Comparison of ENCODE assay signal across 18 cellular contexts in genomic region chr6:11200356-11200755, GRCh38. TPM values are rescaled to one million over a fixed set of nuclear protein-coding genes. Genes with fewer than 3 reads are reported as not detected.
A peak's percentile ranks its signal among the peaks of the same experiment; 100 is the strongest.
DNase-seq lines count a peak whose midpoint lies in the region; ATAC-seq and TF ChIP-seq lines count a peak whose summit lies in the region.
"Had no signal": no experiment of that assay in that cellular context is flagged by ENCODE, and none has a peak within 500 bp of the region (broad histone marks: within the 10 kb centered on the region; RNA-seq: fewer than 3 reads in every experiment).

No MANE protein-coding gene starts in this region.

- H3K27ac ChIP-seq in osteoblast (ENCODE audit: low read depth, low read length) (peak overlapping the region; percentile 83), endodermal cell (ENCODE audit: low read depth, low read length) (no peak overlapping the region)
- H3K27ac ChIP-seq: PC-9 had no signal

- peaks cover 46% of the 10 kb centered on the region for H3K79me2 ChIP-seq in osteoblast (ENCODE audit: insufficient read depth, low read length)

- H3K4me1 Mint-ChIP-seq in activated CD4-positive, alpha-beta T cell treated with anti-CD3 and anti-CD28 coated beads, Interleukin-2, amount 10 ng/mL, durations not matched to agents 24 days and 14 days = peaks cover 75% of the 10 kb centered on the region
- H3K4me1 Mint-ChIP-seq in activated CD4-positive, alpha-beta T cell treated with anti-CD3 and anti-CD28 coated beads for 36 hours = peaks cover 45% of the 10 kb centered on the region
- peaks cover 85% of the 10 kb centered on the region for H3K4me1 Mint-ChIP-seq in HFFc6 (ENCODE audit: low read depth)
- H3K4me1 Mint-ChIP-seq in endodermal cell = peaks cover 33% of the 10 kb centered on the region

- CTCF ChIA-PET in activated CD4-positive, alpha-beta T cell treated with anti-CD3 and anti-CD28 coated beads for 36 hours (lab: Charles Lee) = interaction anchor here (1.0 to 3.3 kb wide), 3 partner anchors 11 to 296 kb away, joined by 4 to 11 read pairs (median 10); no protein-coding TSS in a partner anchor

- TF ChIP-seq CTCF in HFFc6 (IDR thresholded peaks at IDR 0.05) (no peak), osteoblast (IDR thresholded peaks at IDR 0.05; ENCODE audit: extremely low read depth, low read depth, low read length) (no peak), endodermal cell (conservative IDR thresholded peaks at IDR 0.05) (no peak)

- H3K9me3 ChIP-seq in osteoblast (ENCODE audit: low read depth, low read length) (no peaks in the 10 kb centered on the region), endodermal cell (ENCODE audit: control insufficient read depth, low read length) (no peaks in the 10 kb centered on the region), MG63 (no peaks in the 10 kb centered on the region)

- peak overlapping the region; percentile 66 for H3K27ac Mint-ChIP-seq in activated CD4-positive, alpha-beta T cell treated with anti-CD3 and anti-CD28 coated beads, Interleukin-2, amount 10 ng/mL, durations not matched to agents 24 days and 14 days
- no peak overlapping the region for H3K27ac Mint-ChIP-seq in activated CD4-positive, alpha-beta T cell treated with anti-CD3 and anti-CD28 coated beads for 36 hours
- peak overlapping the region; percentile 79 for H3K27ac Mint-ChIP-seq in HFFc6
- no peak overlapping the region for H3K27ac Mint-ChIP-seq in endodermal cell
- H3K27ac Mint-ChIP-seq: activated naive CD8-positive, alpha-beta T cell; progenitor cell of endocrine pancreas; WTC11 had no signal

- WGBS in endodermal cell (ENCODE audit: insufficient coverage in 1 of 2, insufficient read length in 1 of 2), 2 experiments = 98% methylated on average over 1 of the region's 1 CpG; no CpG with 5 or more reads in 1 of the 2 experiments

- H3K4me2 ChIP-seq in osteoblast (ENCODE audit: insufficient read depth, low read length) = peak overlapping the region; percentile 12
- H3K4me2 ChIP-seq: PC-9 had no signal

- H3K9ac ChIP-seq in endodermal cell (ENCODE audit: extremely low read depth, low read length, poor library complexity, severe bottlenecking) = no peak overlapping the region

- no peaks in the 10 kb centered on the region for H3K27me3 Mint-ChIP-seq in activated CD4-positive, alpha-beta T cell treated with anti-CD3 and anti-CD28 coated beads, Interleukin-2, amount 10 ng/mL, durations not matched to agents 24 days and 14 days
- H3K27me3 Mint-ChIP-seq in activated CD4-positive, alpha-beta T cell treated with anti-CD3 and anti-CD28 coated beads for 36 hours = no peaks in the 10 kb centered on the region
- no peaks in the 10 kb centered on the region for H3K27me3 Mint-ChIP-seq in HFFc6 (ENCODE audit: insufficient read depth)
- H3K27me3 Mint-ChIP-seq in endodermal cell (ENCODE audit: insufficient read depth) = peaks cover 2% of the 10 kb centered on the region
- H3K27me3 Mint-ChIP-seq: activated naive CD8-positive, alpha-beta T cell; progenitor cell of endocrine pancreas had no signal

- POLR2A ChIA-PET in activated CD4-positive, alpha-beta T cell treated with anti-CD3 and anti-CD28 coated beads for 36 hours (lab: Charles Lee) = no interaction called here

- no peaks in the 10 kb centered on the region for H4K20me1 ChIP-seq in osteoblast (ENCODE audit: insufficient read depth, low read length)

- H3K36me3 ChIP-seq in osteoblast (ENCODE audit: insufficient read depth, low read length) (peaks cover 29% of the 10 kb centered on the region), endodermal cell (ENCODE audit: control insufficient read depth, insufficient read depth, low read length) (peaks cover 28% of the 10 kb centered on the region), MG63 (peaks cover 7% of the 10 kb centered on the region)

- H3K4me3 Mint-ChIP-seq in activated CD4-positive, alpha-beta T cell treated with anti-CD3 and anti-CD28 coated beads, Interleukin-2, amount 10 ng/mL, durations not matched to agents 24 days and 14 days = peak overlapping the region; percentile 17
- H3K4me3 Mint-ChIP-seq in activated CD4-positive, alpha-beta T cell treated with anti-CD3 and anti-CD28 coated beads for 36 hours = no peak overlapping the region
- H3K4me3 Mint-ChIP-seq in HFFc6 = peak overlapping the region; percentile 24
- H3K4me3 Mint-ChIP-seq in endodermal cell = no peak overlapping the region
- H3K4me3 Mint-ChIP-seq: activated naive CD8-positive, alpha-beta T cell; WTC11 had no signal

- peaks cover 65% of the 10 kb centered on the region for H3K4me1 ChIP-seq in osteoblast (ENCODE audit: insufficient read depth, low read length)
- no peaks in the 10 kb centered on the region for H3K4me1 ChIP-seq in endodermal cell (ENCODE audit: control insufficient read depth, insufficient read depth, low read length)

- no peaks in the 10 kb centered on the region for H3K27me3 ChIP-seq in osteoblast (ENCODE audit: insufficient read depth, low read length)
- H3K27me3 ChIP-seq in endodermal cell (ENCODE audit: control insufficient read depth, insufficient read depth, low read length, poor library complexity, severe bottlenecking) = no peaks in the 10 kb centered on the region
- no peaks in the 10 kb centered on the region for H3K27me3 ChIP-seq in MG63

- H3K36me3 Mint-ChIP-seq in activated CD4-positive, alpha-beta T cell treated with anti-CD3 and anti-CD28 coated beads, Interleukin-2, amount 10 ng/mL, durations not matched to agents 24 days and 14 days (ENCODE audit: low read depth) = peaks cover 69% of the 10 kb centered on the region
- peaks cover 47% of the 10 kb centered on the region for H3K36me3 Mint-ChIP-seq in activated CD4-positive, alpha-beta T cell treated with anti-CD3 and anti-CD28 coated beads for 36 hours (ENCODE audit: low read depth)
- H3K36me3 Mint-ChIP-seq in HFFc6 (ENCODE audit: low read depth) (peaks cover 44% of the 10 kb centered on the region), endodermal cell (ENCODE audit: low read depth) (peaks cover 12% of the 10 kb centered on the region)

- intact Hi-C loops in activated CD4-positive, alpha-beta T cell treated with anti-CD3 and anti-CD28 coated beads, Interleukin-2, amount 10 ng/mL, durations not matched to agents 24 days and 14 days (cut with micrococcal nuclease) = no loop called here
- intact Hi-C loops in activated CD4-positive, alpha-beta T cell treated with anti-CD3 and anti-CD28 coated beads for 36 hours (cut with DNase I, micrococcal nuclease) = no loop called here

- DNase-seq in activated CD4-positive, alpha-beta T cell treated with anti-CD3 and anti-CD28 coated beads, Interleukin-2, amount 10 ng/mL, durations not matched to agents 24 days and 14 days = no peak
- DNase-seq in activated CD4-positive, alpha-beta T cell treated with anti-CD3 and anti-CD28 coated beads for 36 hours = no peak
- DNase-seq in HFFc6 = peak; percentile 33
- DNase-seq in dedifferentiated amniotic fluid mesenchymal stem cell (ENCODE audit: extremely low spot score) = peak; percentile 40
- peak; percentile 78 for DNase-seq in osteoblast (ENCODE audit: insufficient read length, low spot score, missing footprints)
- no peak for DNase-seq in endodermal cell
- DNase-seq in T-helper 2 cell = no peak
- DNase-seq in MG63 = no peak
- DNase-seq: 8988T; cerebellar nuclear complex; kidney; NCI-H187 treated with DMSO at 0.1 percent for 48 hours; NCI-H524; PC-9; stimulated activated CD4-positive, alpha-beta T cell treated with anti-CD3 and anti-CD28 coated beads, Interleukin-15, amount 100 ng/mL, for 24 hours had no signal

- H3K4me3 ChIP-seq in osteoblast (ENCODE audit: insufficient read depth, low read length) = no peak overlapping the region
- no peak overlapping the region for H3K4me3 ChIP-seq in endodermal cell (ENCODE audit: low read length)
- no peak overlapping the region for H3K4me3 ChIP-seq in MG63
- H3K4me3 ChIP-seq: PC-9 had no signal

- H3K9me3 Mint-ChIP-seq in activated CD4-positive, alpha-beta T cell treated with anti-CD3 and anti-CD28 coated beads, Interleukin-2, amount 10 ng/mL, durations not matched to agents 24 days and 14 days = peaks cover 4% of the 10 kb centered on the region
- H3K9me3 Mint-ChIP-seq in activated CD4-positive, alpha-beta T cell treated with anti-CD3 and anti-CD28 coated beads for 36 hours (ENCODE audit: low read depth) = no peaks in the 10 kb centered on the region
- H3K9me3 Mint-ChIP-seq in HFFc6 (no peaks in the 10 kb centered on the region), endodermal cell (peaks cover 3% of the 10 kb centered on the region)
- H3K9me3 Mint-ChIP-seq: WTC11 had no signal

- H2AFZ ChIP-seq in osteoblast (ENCODE audit: low read length) = no peak overlapping the region
- H2AFZ ChIP-seq: PC-9 had no signal

- ATAC-seq in activated CD4-positive, alpha-beta T cell treated with anti-CD3 and anti-CD28 coated beads for 36 hours = no peak
- ATAC-seq: WTC11 had no signal

RNA-seq across cellular contexts. Expression of gene NEDD9, which starts 32.1 kb away (rescaled TPM):
- total RNA-seq in activated CD4-positive, alpha-beta T cell treated with anti-CD3 and anti-CD28 coated beads, Interleukin-2, amount 10 ng/mL, durations not matched to agents 24 days and 14 days = 31.9 and 36.9 TPM in 2 replicates
- 10 to 100 TPM; 23.6 to 27.3 TPM for total RNA-seq in activated CD4-positive, alpha-beta T cell treated with anti-CD3 and anti-CD28 coated beads for 36 hours
- total RNA-seq in HFFc6 (2021; fragmentation: NEBNext Ultra II Directional; extraction: Animal tissue kit (Norgen Biotek cat#: 25700)) = 10 to 100 TPM; 10.3 to 19.9 (median 12.6) TPM
- 23.0 and 32.9 TPM in 2 replicates for total RNA-seq in osteoblast
- 1 to 10 TPM; 1.7 to 7.4 TPM for total RNA-seq in endodermal cell
- 24.6 TPM for polyA plus RNA-seq in endodermal cell (2013, experiment 1 of 2)
- polyA plus RNA-seq in endodermal cell (2013, experiment 2 of 2) = 26.5 TPM
- total RNA-seq in MG63 (2014; rRNA removed; shearing (Covaris generic); ENCODE audit: low replicate concordance) = 8.9 and 9.3 TPM in 2 replicates

Comparison
In these comparisons a context has a peak if more than half of its experiments do, and no peak if none do; other contexts are left out.
1. H3K27ac Mint-ChIP-seq: peak in activated CD4-positive, alpha-beta T cell treated with anti-CD3 and anti-CD28 coated beads, Interleukin-2, amount 10 ng/mL, durations not matched to agents 24 days and 14 days (single experiment) and HFFc6 (single experiment); none in activated CD4-positive, alpha-beta T cell treated with anti-CD3 and anti-CD28 coated beads for 36 hours (single experiment) and endodermal cell (single experiment).
2. H3K4me3 Mint-ChIP-seq: peak in activated CD4-positive, alpha-beta T cell treated with anti-CD3 and anti-CD28 coated beads, Interleukin-2, amount 10 ng/mL, durations not matched to agents 24 days and 14 days (single experiment) and HFFc6 (single experiment); none in activated CD4-positive, alpha-beta T cell treated with anti-CD3 and anti-CD28 coated beads for 36 hours (single experiment) and endodermal cell (single experiment).
3. DNase-seq: peak in HFFc6 (single experiment), dedifferentiated amniotic fluid mesenchymal stem cell (single experiment) and osteoblast (single experiment); none in activated CD4-positive, alpha-beta T cell treated with anti-CD3 and anti-CD28 coated beads, Interleukin-2, amount 10 ng/mL, durations not matched to agents 24 days and 14 days (single experiment), activated CD4-positive, alpha-beta T cell treated with anti-CD3 and anti-CD28 coated beads for 36 hours (single experiment), endodermal cell (single experiment), T-helper 2 cell (0 of 5) and MG63 (single experiment).